In genomic region chr17:3602499-3602898, GRCh38 we compare ENCODE assay signal across 8 cellular contexts. TPM values are rescaled to one million over a fixed set of nuclear protein-coding genes. Genes with fewer than 3 reads are reported as not detected.
DNase-seq lines count a peak whose midpoint lies in the region; ATAC-seq, FAIRE-seq and TF ChIP-seq lines count a peak whose summit lies in the region.

No MANE protein-coding gene starts in this region.

- no peaks in the 10 kb centered on the region for H3K4me1 ChIP-seq in thoracic aorta (ENCODE audit: control insufficient read depth in 1 of 2, low read depth in 2 of 2)

- H3K4me3 ChIP-seq in GM12875 (ENCODE audit: low read depth, low read length) (no peak overlapping the region), thoracic aorta (no peak overlapping the region)

- DNase-seq in SK-N-DZ (ENCODE audit: low spot score): peak; percentile 45
- peak; percentile 8 for DNase-seq in foreskin melanocyte
- no peak for DNase-seq in thoracic aorta (ENCODE audit: low spot score)
- no peak for DNase-seq in RCC 7860 (ENCODE audit: low spot score)

- ATAC-seq in thoracic aorta (ENCODE audit: insufficient number of reproducible peaks, low FRiP score, low read depth) (no peak), HG02970 (IDR thresholded peaks at IDR 0.05; ENCODE audit: low FRiP score, unreplicated experiment) (no peak), HG03139 (IDR thresholded peaks at IDR 0.05; ENCODE audit: unreplicated experiment) (no peak)

- no peaks in the 10 kb centered on the region for H3K27me3 ChIP-seq in thoracic aorta (replicated peaks; ENCODE audit: insufficient read depth)

- H3K36me3 ChIP-seq in thoracic aorta: peaks cover 3% of the 10 kb centered on the region

- no peaks in the 10 kb centered on the region for H3K9me3 ChIP-seq in thoracic aorta

- FAIRE-seq in RCC 7860 (lab: Jason Lieb, UNC): no peak

- TF ChIP-seq CTCF in 22Rv1 (IDR thresholded peaks at IDR 0.05) (peak; percentile 69), GM12875 (IDR thresholded peaks at IDR 0.05; ENCODE audit: borderline replicate concordance, insufficient read depth, low read depth, low read length) (peak; percentile 59; the same call in 1 of the 2 replicates), thoracic aorta (IDR thresholded peaks at IDR 0.05) (peak; percentile 40)

- H3K27ac ChIP-seq in 22Rv1: no peak overlapping the region
- no peak overlapping the region for H3K27ac ChIP-seq in thoracic aorta

RNA-seq across cellular contexts. Expression of gene TRPV1, which starts 6.7 kb away (rescaled TPM):
- 4.3 and 5.2 TPM in 2 replicates for polyA plus RNA-seq in SK-N-DZ (2014; cell fraction: cytosol; rRNA removed)
- polyA plus RNA-seq in SK-N-DZ (2014; cell fraction: nucleus; rRNA removed): 10.1 and 15.1 TPM in 2 replicates
- 1 to 10 TPM; 5.8 to 7.0 TPM for total RNA-seq in thoracic aorta

RNA-seq across cellular contexts. Expression of gene SHPK, which starts 33.6 kb away (rescaled TPM):
- polyA plus RNA-seq in SK-N-DZ (2014; cell fraction: cytosol; rRNA removed): 29.7 and 32.4 TPM in 2 replicates
- polyA plus RNA-seq in SK-N-DZ (2014; cell fraction: nucleus; rRNA removed): 15.1 and 17.5 TPM in 2 replicates
- total RNA-seq in thoracic aorta: 10 to 100 TPM; 10.5 to 16.1 TPM

RNA-seq across cellular contexts. Expression of gene CTNS, which starts 34.1 kb away (rescaled TPM):
- 38.1 and 38.3 TPM in 2 replicates for polyA plus RNA-seq in SK-N-DZ (2014; cell fraction: cytosol; rRNA removed)
- 61.2 and 68.7 TPM in 2 replicates for polyA plus RNA-seq in SK-N-DZ (2014; cell fraction: nucleus; rRNA removed)
- 10 to 100 TPM in 1 of 2 donors, 1 to 10 TPM in 1; 6.6 to 23.3 TPM for total RNA-seq in thoracic aorta

RNA-seq across cellular contexts. Expression of gene TRPV3, which starts 44.9 kb away (rescaled TPM):
- 2.5 and 3.0 TPM in 2 replicates for polyA plus RNA-seq in SK-N-DZ (2014; cell fraction: cytosol; rRNA removed)
- polyA plus RNA-seq in SK-N-DZ (2014; cell fraction: nucleus; rRNA removed): 5.4 and 5.8 TPM in 2 replicates
- under 1 TPM in 1 of 2 donors, not detected in 1; 0.56 TPM for total RNA-seq in thoracic aorta

Comparison
In these comparisons a context has a peak if more than half of its experiments do, and no peak if none do; other contexts are left out.
1. DNase-seq: peak in SK-N-DZ (single experiment) and foreskin melanocyte (single experiment); none in thoracic aorta (single experiment) and RCC 7860 (single experiment).
2. Peak in every context shown above with its lines, with median percentiles within 50 percentile points of each other: CTCF ChIP-seq.